In the genomic region with DNA sequence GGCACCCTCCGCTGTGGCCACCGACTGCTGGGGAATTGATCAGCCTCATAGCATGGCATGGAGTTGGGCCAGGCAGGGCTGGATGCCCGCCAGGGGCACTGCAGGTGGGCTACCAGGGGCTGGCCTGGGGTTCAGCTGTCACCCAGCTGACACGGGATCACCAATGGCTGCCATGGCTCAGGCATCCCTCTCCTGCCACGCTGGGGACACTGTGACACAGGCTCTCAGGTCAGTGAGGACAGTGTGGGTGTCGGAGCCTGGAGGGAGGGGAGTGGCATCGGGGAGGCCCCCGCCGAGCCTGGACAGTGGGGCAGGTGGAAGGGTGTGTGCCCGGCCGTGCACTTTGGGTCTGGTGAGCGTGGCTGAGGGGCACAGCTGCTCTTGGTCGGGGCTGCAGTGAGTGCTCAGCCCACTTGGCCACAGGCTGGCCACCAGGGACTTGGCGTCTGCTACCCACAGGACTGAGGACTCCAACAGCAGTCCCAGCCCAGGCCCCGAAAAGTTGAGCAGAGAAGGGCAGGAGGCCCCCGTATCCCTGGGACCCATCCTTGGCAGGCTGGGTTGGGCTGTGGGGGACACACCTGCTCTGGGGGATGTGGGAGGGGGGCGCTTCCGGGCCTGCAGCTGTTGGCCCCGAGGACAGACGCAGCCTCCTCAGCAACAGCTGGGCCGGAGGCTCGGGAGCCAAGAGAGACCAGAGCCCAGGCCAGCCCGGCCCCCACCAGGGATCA, we compare ENCODE assay signal across 26 cellular contexts. TPM values are rescaled to one million over a fixed set of nuclear protein-coding genes. Genes with fewer than 3 reads are reported as not detected.
"Had no signal": no experiment of that assay in that cellular context is flagged by ENCODE, and none has a peak within 500 bp of the region (broad histone marks: within the 10 kb centered on the region; RNA-seq: fewer than 3 reads in every experiment).

No MANE protein-coding gene starts in this region.

- H3K27ac ChIP-seq: body of pancreas, cardiac muscle cell, spleen, thyroid gland had no signal

- H3K4me3 ChIP-seq: body of pancreas, cardiac muscle cell, spleen, thyroid gland had no signal

- H3K9me3 ChIP-seq: body of pancreas, thyroid gland had no signal

- ATAC-seq: activated CD8-positive, alpha-beta T cell treated with anti-CD3 and anti-CD28 coated beads, Interleukin-2, amount 10 ng/mL, durations not matched to agents 7 days and 5 days; body of pancreas; sciatic nerve had no signal

- DNase-seq: activated CD4-positive, alpha-beta T cell treated with anti-CD3 and anti-CD28 coated beads for 1 hour; activated CD4-positive, alpha-beta T cell treated with anti-CD3 and anti-CD28 coated beads, Interleukin-2, amount 50 U/mL, for 1 hour; activated CD8-positive, alpha-beta T cell treated with anti-CD3 and anti-CD28 coated beads, Interleukin-2, amount 10 ng/mL, durations not matched to agents 7 days and 5 days; activated gamma-delta T cell; body of pancreas; effector CD8-positive, alpha-beta T cell; erythroblast; foreskin fibroblast; hippocampal formation; midbrain; spleen; stimulated activated CD4-positive, alpha-beta T cell treated with anti-CD3 and anti-CD28 coated beads, Interleukin-4, amount 100 ng/mL, for 1 hour; stimulated activated naive CD4-positive, alpha-beta T cell; T-helper 1 cell; thyroid gland had no signal

- H3K27me3 ChIP-seq: cardiac muscle cell had no signal

- H3K36me3 ChIP-seq: cardiac muscle cell, spleen, thyroid gland had no signal

RNA-seq across cellular contexts. Expression of a gene that starts 19.6 kb away (rescaled TPM):
- total RNA-seq: activated CD8-positive, alpha-beta T cell treated with anti-CD3 and anti-CD28 coated beads, Interleukin-2, amount 10 ng/mL, durations not matched to agents 7 days and 5 days; activated T-helper 1 cell treated with anti-CD3 and anti-CD28 coated beads, Interleukin-12 subunit alpha, Interleukin-12 subunit beta, Interleukin-2, Interleukin-4 antibody, amounts not matched to agents 30 ng/mL and 10 ng/mL and 1 ng/mL, durations not matched to agents 14 hours and 24 hours and 36 hours; cardiac muscle cell; chondrocyte; fibroblast of lung; liver; neural crest cell; osteoblast; posterior vena cava; sciatic nerve; spleen; thyroid gland had no signal
- polyA plus RNA-seq: cardiac muscle cell, fibroblast of lung, liver, spleen had no signal

RNA-seq across cellular contexts. Expression of a gene that starts 43.1 kb away (rescaled TPM):
- total RNA-seq: activated CD8-positive, alpha-beta T cell treated with anti-CD3 and anti-CD28 coated beads, Interleukin-2, amount 10 ng/mL, durations not matched to agents 7 days and 5 days; activated T-helper 1 cell treated with anti-CD3 and anti-CD28 coated beads, Interleukin-12 subunit alpha, Interleukin-12 subunit beta, Interleukin-2, Interleukin-4 antibody, amounts not matched to agents 30 ng/mL and 10 ng/mL and 1 ng/mL, durations not matched to agents 14 hours and 24 hours and 36 hours; body of pancreas; chondrocyte; fibroblast of lung; liver; osteoblast; posterior vena cava; renal cortical epithelial cell; sciatic nerve; spleen; thyroid gland; ureter had no signal
- polyA plus RNA-seq: cardiac muscle cell, fibroblast of lung, liver, spleen had no signal
